1 cellular context compared by ENCODE assay signal in genomic region chr12:95202691-95203476, GRCh38.
TF ChIP-seq lines count a peak whose summit lies in the region.

No MANE protein-coding gene starts in this region.

TF ChIP-seq in SK-N-SH treated with all-trans-retinoic acid at 6 μM for 48 hours, 23 proteins besides CTCF, POLR2A, EP300 and RAD21 (continued from another document):
- no peak for TF ChIP-seq ISL1 (CRISPR knock-in tag; IDR thresholded peaks at IDR 0.05)
